ENCODE assay signal across 8 cellular contexts in the genomic region with DNA sequence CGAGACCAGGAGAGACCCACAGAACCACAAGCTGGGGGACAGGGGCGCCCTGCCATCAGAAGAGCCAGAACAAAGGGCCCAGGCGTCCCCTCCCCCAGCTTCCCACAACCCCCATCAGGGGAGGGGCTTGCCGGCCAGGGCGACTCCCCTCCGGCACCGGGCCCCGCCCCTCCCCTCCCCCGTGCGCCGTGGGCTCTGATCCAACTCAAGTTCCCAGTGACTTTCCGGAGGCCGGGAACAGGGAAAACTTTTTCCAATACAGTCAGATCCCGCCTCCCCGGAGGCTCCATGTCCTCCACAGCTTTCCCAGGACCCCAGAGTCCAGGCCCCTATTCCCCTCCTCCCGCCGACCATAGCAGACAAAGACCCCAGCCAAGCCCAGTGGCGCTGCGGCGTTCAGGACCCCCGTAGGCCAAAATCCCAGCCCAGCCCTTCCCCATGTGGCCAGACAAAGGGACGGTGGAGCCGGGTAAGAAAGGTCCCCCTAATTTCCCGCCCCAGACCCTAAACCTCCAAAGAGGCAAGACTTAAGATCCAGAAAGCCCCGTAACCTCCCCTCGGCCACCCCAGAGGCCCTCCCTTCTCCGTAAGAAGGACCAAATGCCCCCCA. TPM values are rescaled to one million over a fixed set of nuclear protein-coding genes. Genes with fewer than 3 reads are reported as not detected.
DNase-seq lines count a peak whose midpoint lies in the region; ATAC-seq and TF ChIP-seq lines count a peak whose summit lies in the region.

No MANE protein-coding gene starts in this region.

- intact Hi-C loops in right lobe of liver (cut with DNase I) (no loop called here), testis (cut with DNase I; ENCODE audit: low total_unique reads) (no loop called here)

- H3K27ac ChIP-seq in right lobe of liver, result peak overlapping the region; percentile 68 to 88 (median 78)
- peak overlapping the region; percentile 79 to 94 for H3K27ac ChIP-seq in testis

- H3K4me1 ChIP-seq in right lobe of liver (peaks cover 0 to 8% (median 3%) of the 10 kb centered on the region in 4 donors), testis (peaks cover 14% of the 10 kb centered on the region)

- TF ChIP-seq CTCF in right lobe of liver (IDR thresholded peaks at IDR 0.05) (no peak), testis (IDR thresholded peaks at IDR 0.05) (no peak)

- TF ChIP-seq POLR2A in right lobe of liver (IDR thresholded peaks at IDR 0.05) (peak; percentile 52), testis (IDR thresholded peaks at IDR 0.05) (no peak)

- no peaks in the 10 kb centered on the region for H3K36me3 ChIP-seq in MG63
- H3K36me3 ChIP-seq in right lobe of liver, result no peaks in the 10 kb centered on the region
- no peaks in the 10 kb centered on the region for H3K36me3 ChIP-seq in testis (ENCODE audit: low read depth, missing control alignments)

- whole genome bisulfite sequencing in right lobe of liver (ENCODE audit: insufficient coverage, low coverage, low lambda C conversion rate, missing lambda C conversion rate), result 0% methylated on average over 4 of the region's 27 CpGs
- 2 to 3% methylated on average over 13 to 27 of the region's 27 CpGs for WGBS in testis, 2 donors

- H3K4me3 ChIP-seq in MG63, result peak overlapping the region; percentile 60
- peak overlapping the region; percentile 62 to 70 (median 70) for H3K4me3 ChIP-seq in right lobe of liver
- peak overlapping the region; percentile 69 to 74 for H3K4me3 ChIP-seq in testis

- ATAC-seq in right lobe of liver (peak; percentile 51 to 53 (median 52)), GM21529 (IDR thresholded peaks at IDR 0.05; ENCODE audit: unreplicated experiment) (no peak), GM21737 (IDR thresholded peaks at IDR 0.05; ENCODE audit: unreplicated experiment) (no peak)

- H3K27me3 ChIP-seq in MG63 (no peaks in the 10 kb centered on the region), right lobe of liver (no peaks in the 10 kb centered on the region), testis (no peaks in the 10 kb centered on the region)

- DNase-seq in Caki2 (ENCODE audit: low read depth) (peak; percentile 83), MG63 (peak; percentile 47), dermis blood vessel endothelial cell (peak; percentile 95), right lobe of liver (peak; percentile 80 to 84 (median 83)), testis (peak; percentile 71), NCI-H2107 treated with DMSO at 0.1 percent for 48 hours (lab: John Stamatoyannopoulos, UW; ENCODE audit: unreplicated experiment) (no peak)

- H3K9me3 ChIP-seq in MG63 (no peaks in the 10 kb centered on the region), right lobe of liver (no peaks in the 10 kb centered on the region), testis (no peaks in the 10 kb centered on the region)

- in situ Hi-C loops in Caki2 (cut with HindIII; ENCODE audit: low pct_unique_long_range_greater_than_20kb, low sequenced_read_pairs), result no loop called here

RNA-seq across cellular contexts. Expression of gene TEAD2, which starts 0.7 kb away (rescaled TPM):
- total RNA-seq in Caki2 (2014; rRNA removed; shearing (Covaris generic); ENCODE audit: low replicate concordance), result 36.8 and 42.4 TPM in 2 replicates
- 13.5 and 14.6 TPM in 2 replicates for total RNA-seq in MG63 (2014; rRNA removed; shearing (Covaris generic); ENCODE audit: low replicate concordance)
- total RNA-seq in dermis blood vessel endothelial cell (74.7 and 101 TPM in 2 replicates), right lobe of liver (1 to 10 TPM; 3.3 to 8.9 (median 5.3) TPM), testis (10 to 100 TPM; 12.6 to 20.8 TPM)
- polyA plus RNA-seq in testis (ENCODE audit: insufficient read depth, low read depth, low replicate concordance), result 29.6 TPM

RNA-seq across cellular contexts. Expression of gene DKKL1, which starts 2.1 kb away (rescaled TPM):
- 0.30 TPM in 1 of 2 replicates, not detected in the other for total RNA-seq in Caki2 (2014; rRNA removed; shearing (Covaris generic); ENCODE audit: low replicate concordance)
- not detected in 2 replicates for total RNA-seq in MG63 (2014; rRNA removed; shearing (Covaris generic); ENCODE audit: low replicate concordance)
- 0.33 TPM in 1 of 2 replicates, not detected in the other for total RNA-seq in dermis blood vessel endothelial cell
- not detected for total RNA-seq in right lobe of liver
- 100 to 1,000 TPM; 145 to 190 TPM for total RNA-seq in testis
- 487 TPM for polyA plus RNA-seq in testis (ENCODE audit: insufficient read depth, low read depth, low replicate concordance)

RNA-seq across cellular contexts. Expression of gene CD37, which starts 26.3 kb away (rescaled TPM):
- total RNA-seq in Caki2 (2014; rRNA removed; shearing (Covaris generic); ENCODE audit: low replicate concordance), result not detected in 2 replicates
- total RNA-seq in MG63 (2014; rRNA removed; shearing (Covaris generic); ENCODE audit: low replicate concordance), result not detected in 2 replicates
- total RNA-seq in dermis blood vessel endothelial cell (not detected in 2 replicates), right lobe of liver (1 to 10 TPM; 1.1 to 5.0 (median 3.5) TPM), testis (10 to 100 TPM; 12.6 to 16.2 TPM)
- polyA plus RNA-seq in testis (ENCODE audit: insufficient read depth, low read depth, low replicate concordance), result 23.2 TPM

RNA-seq across cellular contexts. Expression of gene KASH5, which starts 26.5 kb away (rescaled TPM):
- total RNA-seq in Caki2 (2014; rRNA removed; shearing (Covaris generic); ENCODE audit: low replicate concordance), result 0.30 TPM in 1 of 2 replicates, not detected in the other
- total RNA-seq in MG63 (2014; rRNA removed; shearing (Covaris generic); ENCODE audit: low replicate concordance), result not detected in 2 replicates
- total RNA-seq in dermis blood vessel endothelial cell (not detected in 2 replicates), right lobe of liver (under 1 TPM in 1 of 6 experiments, not detected in 5; 0.32 TPM), testis (100 to 1,000 TPM in 1 of 2 donors, 10 to 100 TPM in 1; 72.8 to 102 TPM)
- polyA plus RNA-seq in testis (ENCODE audit: insufficient read depth, low read depth, low replicate concordance), result 121 TPM

RNA-seq across cellular contexts. Expression of gene SLC6A16, which starts 36.6 kb away (rescaled TPM):
- total RNA-seq in Caki2 (2014; rRNA removed; shearing (Covaris generic); ENCODE audit: low replicate concordance), result 0.90 and 1.6 TPM in 2 replicates
- not detected in 2 replicates for total RNA-seq in MG63 (2014; rRNA removed; shearing (Covaris generic); ENCODE audit: low replicate concordance)
- total RNA-seq in dermis blood vessel endothelial cell (0.28 and 1.0 TPM in 2 replicates), right lobe of liver (1 to 10 TPM in 4 of 6 experiments, under 1 TPM in 2; 0.25 to 4.6 (median 2.4) TPM), testis (10 to 100 TPM; 47.0 to 51.9 TPM)
- 311 TPM for polyA plus RNA-seq in testis (ENCODE audit: insufficient read depth, low read depth, low replicate concordance)

Comparison
In these comparisons a context has a peak if more than half of its experiments do, and no peak if none do; other contexts are left out.
1. ATAC-seq: peak in right lobe of liver (4 of 4); none in GM21529 (single experiment) and GM21737 (single experiment).
2. RNA of gene DKKL1, which starts 2.1 kb away (total RNA-seq): 145 to 190 TPM in testis; 0.30 TPM in Caki2, not detected in MG63, 0.33 TPM in dermis blood vessel endothelial cell and not detected in right lobe of liver; every median in the first group is over 100 times any median in the second.
3. Peak in every context shown above with its lines, with median percentiles within 50 percentile points of each other: H3K4me3 ChIP-seq.